8 cellular contexts compared by ENCODE assay signal in genomic region chr16:69964960-69965660, GRCh38. TPM values are rescaled to one million over a fixed set of nuclear protein-coding genes. Genes with fewer than 3 reads are reported as not detected.
A peak's percentile ranks its signal among the peaks of the same experiment; 100 is the strongest.
DNase-seq lines count a peak whose midpoint lies in the region; ATAC-seq and TF ChIP-seq lines count a peak whose summit lies in the region.
"Not testable (repeated sequence)": the region's sequence is repeated elsewhere in the genome, so short reads cannot be mapped to it uniquely, and the experiment has no call there.

No MANE protein-coding gene starts in this region.

- H3K56ac ChIP-seq in mesendoderm (ENCODE audit: low read length) = peak overlapping the region; percentile 25

- H3K27ac ChIP-seq in right atrium auricular region = peak overlapping the region; percentile 57 to 59
- not testable (repeated sequence) for H3K27ac ChIP-seq in mesendoderm (ENCODE audit: low read depth, low read length)
- peak overlapping the region in 1 of 2 donors; percentile 12 for H3K27ac ChIP-seq in aorta (ENCODE audit: low read depth in 1 of 2, low read length in 2 of 2)

- H2AK5ac ChIP-seq in mesendoderm (ENCODE audit: low read length) = not testable (repeated sequence)

- not testable (repeated sequence) for H3K4ac ChIP-seq in mesendoderm (ENCODE audit: low read depth, low read length)

- intact Hi-C loops in sciatic nerve (cut with DNase I); aorta (cut with DNase I): not testable (repeated sequence)

- H3K23ac ChIP-seq in mesendoderm (ENCODE audit: low read length) = not testable (repeated sequence)

- H3K36me3 Mint-ChIP-seq in activated T-cell treated with anti-CD3 and anti-CD28 coated beads, Interleukin-2, amount 50 U/mL, for 4 hours (ENCODE audit: insufficient read depth) = not testable (repeated sequence)

- DNase-seq in M059J (ENCODE audit: low read depth) = peak; percentile 24
- DNase-seq in activated T-cell treated with anti-CD3 and anti-CD28 coated beads, Interleukin-2, amount 50 U/mL, for 4 hours; mesendoderm: not testable (repeated sequence)
- peak; percentile 65 for DNase-seq in right atrium auricular region (ENCODE audit: low spot score)
- DNase-seq in sciatic nerve (ENCODE audit: low spot score) = peak; percentile 85
- DNase-seq in aorta = peak; percentile 84 to 89

- H3K27me3 Mint-ChIP-seq in activated T-cell treated with anti-CD3 and anti-CD28 coated beads, Interleukin-2, amount 50 U/mL, for 4 hours (ENCODE audit: low read depth) = not testable (repeated sequence)

- not testable (repeated sequence) for H3K4me2 ChIP-seq in mesendoderm (ENCODE audit: low read length)

- TF ChIP-seq CTCF in right atrium auricular region (IDR thresholded peaks at IDR 0.05) = not testable (repeated sequence)

- not testable (repeated sequence) for H3K18ac ChIP-seq in mesendoderm (ENCODE audit: low read length)

- not testable (repeated sequence) for H4K5ac ChIP-seq in mesendoderm (ENCODE audit: low read length)

- H3K79me1 ChIP-seq in mesendoderm (ENCODE audit: low read length) = not testable (repeated sequence)

- H3K36me3 ChIP-seq in endocrine pancreas (ENCODE audit: control insufficient read depth, insufficient read depth, low read length); right atrium auricular region; mesendoderm (ENCODE audit: control insufficient read depth, insufficient read depth, low read length); aorta (ENCODE audit: control insufficient read depth in 1 of 2, insufficient read depth in 2 of 2, low read length in 1 of 2): not testable (repeated sequence)

- H2BK15ac ChIP-seq in mesendoderm (replicated peaks; ENCODE audit: low read depth) = not testable (repeated sequence)

- H3K9ac ChIP-seq in endocrine pancreas (ENCODE audit: control insufficient read depth, insufficient read depth, low read length) = peak overlapping the region; percentile 41
- H3K9ac ChIP-seq in mesendoderm (ENCODE audit: low read length) = not testable (repeated sequence)

- not testable (repeated sequence) for H2BK120ac ChIP-seq in mesendoderm (ENCODE audit: low read depth, low read length)

- not testable (repeated sequence) for H2BK5ac ChIP-seq in mesendoderm (ENCODE audit: low read length)

- not testable (repeated sequence) for H3K9me3 ChIP-seq in endocrine pancreas (ENCODE audit: control insufficient read depth, low read length); right atrium auricular region; aorta (ENCODE audit: control insufficient read depth, low read length)

- H3K4me1 ChIP-seq in endocrine pancreas (ENCODE audit: control insufficient read depth, insufficient read depth, low read length); right atrium auricular region; mesendoderm (ENCODE audit: control insufficient read depth, low read depth, low read length); aorta (ENCODE audit: control insufficient read depth in 1 of 2, insufficient read depth in 2 of 2, low read length in 2 of 2): not testable (repeated sequence)

- not testable (repeated sequence) for H3K4me1 Mint-ChIP-seq in activated T-cell treated with anti-CD3 and anti-CD28 coated beads, Interleukin-2, amount 50 U/mL, for 4 hours (ENCODE audit: low read depth)

- not testable (repeated sequence) for H3K79me2 ChIP-seq in mesendoderm (ENCODE audit: control insufficient read depth, insufficient read depth, low read length)

- H4K8ac ChIP-seq in mesendoderm (ENCODE audit: low read depth, low read length) = not testable (repeated sequence)

- H3K4me3 Mint-ChIP-seq in activated T-cell treated with anti-CD3 and anti-CD28 coated beads, Interleukin-2, amount 50 U/mL, for 4 hours = not testable (repeated sequence)

- H3K4me3 ChIP-seq in GM08714 (ENCODE audit: low read length) = peak overlapping the region; percentile 33; the same call in 1 of the 2 replicates
- not testable (repeated sequence) for H3K4me3 ChIP-seq in endocrine pancreas (ENCODE audit: control insufficient read depth, insufficient read depth, low read length); mesendoderm (ENCODE audit: low read length)
- H3K4me3 ChIP-seq in right atrium auricular region = peak overlapping the region; percentile 48 to 60
- peak overlapping the region in 1 of 2 donors; percentile 57 for H3K4me3 ChIP-seq in aorta (ENCODE audit: low read length in 2 of 2)

- no CpG with 5 or more reads among the region's 68 CpGs for WGBS in mesendoderm (ENCODE audit: extremely low coverage, insufficient coverage, low lambda C conversion rate)
- WGBS in aorta, 2 donors = 9 to 74% methylated on average over 4 to 61 of the region's 68 CpGs

- H3K27me3 ChIP-seq in endocrine pancreas (ENCODE audit: control insufficient read depth, insufficient read depth, low read length); right atrium auricular region; mesendoderm (ENCODE audit: insufficient read depth, low read length, poor library complexity); aorta (ENCODE audit: control insufficient read depth in 1 of 2, insufficient read depth in 2 of 2, low read length in 1 of 2): not testable (repeated sequence)

- ATAC-seq in activated T-cell treated with anti-CD3 and anti-CD28 coated beads, Interleukin-2, amount 50 U/mL, for 4 hours = peak; percentile 33 to 60
- ATAC-seq in sciatic nerve (peak; percentile 87), aorta (ENCODE audit: low FRiP score) (peak; percentile 77)

- not testable (repeated sequence) for H3K9me3 Mint-ChIP-seq in activated T-cell treated with anti-CD3 and anti-CD28 coated beads, Interleukin-2, amount 50 U/mL, for 4 hours

RNA-seq across cellular contexts. Expression of gene CLEC18A, which starts 14.0 kb away (rescaled TPM):
- total RNA-seq in M059J (2014; rRNA removed; shearing (Covaris generic)) = 0.05 TPM in 1 of 2 replicates, not detected in the other
- 1 to 10 TPM in 1 of 3 donors, under 1 TPM in 2; 0.51 to 1.1 (median 0.76) TPM for total RNA-seq in activated T-cell treated with anti-CD3 and anti-CD28 coated beads, Interleukin-2, amount 50 U/mL, for 4 hours
- total RNA-seq in right atrium auricular region = under 1 TPM in 1 of 2 donors, not detected in 1; 0.47 TPM
- polyA plus RNA-seq in mesendoderm (2013, experiment 1 of 2) = 0.32 TPM
- 0.34 TPM for polyA plus RNA-seq in mesendoderm (2013, experiment 2 of 2)
- total RNA-seq in sciatic nerve = 1.2 TPM
- total RNA-seq in aorta = 1 to 10 TPM; 1.9 to 3.0 TPM
- 10 to 100 TPM in 1 of 2 donors, 1 to 10 TPM in 1; 2.6 to 41.6 TPM for polyA plus RNA-seq in aorta
